26 cellular contexts compared by ENCODE assay signal in genomic region chr10:49653530-49653929, GRCh38. TPM values are rescaled to one million over a fixed set of nuclear protein-coding genes. Genes with fewer than 3 reads are reported as not detected.
DNase-seq lines count a peak whose midpoint lies in the region; ATAC-seq and TF ChIP-seq lines count a peak whose summit lies in the region.
"Had no signal": no experiment of that assay in that cellular context is flagged by ENCODE, and none has a peak within 500 bp of the region (broad histone marks: within the 10 kb centered on the region; RNA-seq: fewer than 3 reads in every experiment).

No MANE protein-coding gene starts in this region.

- WGBS in heart right ventricle, 2 donors, result 77% methylated on average over 7 of the region's 7 CpGs

- DNase-seq in activated CD4-positive, alpha-beta T cell treated with anti-CD3 and anti-CD28 coated beads, Interleukin-2, amount 10 ng/mL, durations not matched to agents 24 days and 14 days, result peak; percentile 47
- no peak for DNase-seq in activated CD4-positive, alpha-beta T cell treated with anti-CD3 and anti-CD28 coated beads for 1 hour
- DNase-seq in chondrocyte (ENCODE audit: low spot score) (peak; percentile 63), islet precursor cell (peak; percentile 35), T-helper 1 cell (no peak), heart right ventricle (no peak)
- DNase-seq: CD4-positive, CD25-positive, alpha-beta regulatory T cell; NCI-H1092; NCI-H1417 treated with DMSO at 0.1 percent for 48 hours; NCI-H1694 treated with DMSO at 0.1 percent for 48 hours; NCI-H2081; NCI-H2227 treated with DMSO at 0.1 percent for 48 hours; SJCRH30 had no signal

- H3K4me1 ChIP-seq in heart right ventricle, result no peaks in the 10 kb centered on the region
- H3K4me1 ChIP-seq: SJCRH30 had no signal

- H3K9me3 Mint-ChIP-seq in activated CD4-positive, alpha-beta T cell treated with anti-CD3 and anti-CD28 coated beads, Interleukin-2, amount 10 ng/mL, durations not matched to agents 24 days and 14 days, result no peaks in the 10 kb centered on the region
- H3K9me3 Mint-ChIP-seq in chondrocyte (ENCODE audit: low read depth), result peaks cover under 1% of the 10 kb centered on the region

- TF ChIP-seq CTCF in chondrocyte (IDR thresholded peaks at IDR 0.05), result no peak
- no peak for TF ChIP-seq CTCF in heart right ventricle (IDR thresholded peaks at IDR 0.05)

- peaks cover 10% of the 10 kb centered on the region for H3K4me1 Mint-ChIP-seq in activated CD4-positive, alpha-beta T cell treated with anti-CD3 and anti-CD28 coated beads, Interleukin-2, amount 10 ng/mL, durations not matched to agents 24 days and 14 days
- no peaks in the 10 kb centered on the region for H3K4me1 Mint-ChIP-seq in chondrocyte (ENCODE audit: low read depth)

- no peak overlapping the region for H3K4me3 ChIP-seq in heart right ventricle
- H3K4me3 ChIP-seq: PC-9, SJCRH30 had no signal

- no peak overlapping the region for H3K27ac ChIP-seq in heart right ventricle
- H3K27ac ChIP-seq: 22Rv1, KMS-11, PC-9, SJCRH30 had no signal

- ATAC-seq in heart right ventricle (no peak), GM18502 (IDR thresholded peaks at IDR 0.05; ENCODE audit: poor library complexity, unreplicated experiment) (no peak)
- ATAC-seq: HCT116, Right ventricle myocardium inferior had no signal

- no peaks in the 10 kb centered on the region for H3K36me3 ChIP-seq in heart right ventricle
- H3K36me3 ChIP-seq: SJCRH30 had no signal

- no peaks in the 10 kb centered on the region for H3K27me3 Mint-ChIP-seq in activated CD4-positive, alpha-beta T cell treated with anti-CD3 and anti-CD28 coated beads, Interleukin-2, amount 10 ng/mL, durations not matched to agents 24 days and 14 days
- peaks cover 29% of the 10 kb centered on the region for H3K27me3 Mint-ChIP-seq in chondrocyte (ENCODE audit: low read depth)

- intact Hi-C loops in activated CD4-positive, alpha-beta T cell treated with anti-CD3 and anti-CD28 coated beads, Interleukin-2, amount 10 ng/mL, durations not matched to agents 24 days and 14 days (cut with micrococcal nuclease), result no loop called here
- intact Hi-C loops in heart right ventricle (cut with DNase I), result no loop called here

- H3K27ac Mint-ChIP-seq in activated CD4-positive, alpha-beta T cell treated with anti-CD3 and anti-CD28 coated beads, Interleukin-2, amount 10 ng/mL, durations not matched to agents 24 days and 14 days, result no peak overlapping the region
- no peak overlapping the region for H3K27ac Mint-ChIP-seq in chondrocyte (ENCODE audit: unreplicated experiment)
- H3K27ac Mint-ChIP-seq: CD4-positive, CD25-positive, alpha-beta regulatory T cell; IgD-negative memory B cell had no signal

- no peaks in the 10 kb centered on the region for H3K36me3 Mint-ChIP-seq in activated CD4-positive, alpha-beta T cell treated with anti-CD3 and anti-CD28 coated beads, Interleukin-2, amount 10 ng/mL, durations not matched to agents 24 days and 14 days (ENCODE audit: low read depth)
- H3K36me3 Mint-ChIP-seq in chondrocyte (ENCODE audit: low read depth), result no peaks in the 10 kb centered on the region
- H3K36me3 Mint-ChIP-seq: CD4-positive, CD25-positive, alpha-beta regulatory T cell; IgD-negative memory B cell had no signal

- H3K27me3 ChIP-seq in heart right ventricle, result peaks cover 0 to 59% (median 16%) of the 10 kb centered on the region in 7 donors
- H3K27me3 ChIP-seq: SJCRH30 had no signal

- H3K9me3 ChIP-seq in heart right ventricle, result peaks cover 0 to 7% (median 0%) of the 10 kb centered on the region in 11 donors
- H3K9me3 ChIP-seq: SJCRH30 had no signal

- H3K4me3 Mint-ChIP-seq in activated CD4-positive, alpha-beta T cell treated with anti-CD3 and anti-CD28 coated beads, Interleukin-2, amount 10 ng/mL, durations not matched to agents 24 days and 14 days, result no peak overlapping the region
- H3K4me3 Mint-ChIP-seq in chondrocyte (ENCODE audit: unreplicated experiment), result no peak overlapping the region
- H3K4me3 Mint-ChIP-seq: CD4-positive, CD25-positive, alpha-beta regulatory T cell had no signal

RNA-seq across cellular contexts. Expression of gene C10orf53, which starts 25.9 kb away (rescaled TPM):
- not detected in 2 replicates for total RNA-seq in activated CD4-positive, alpha-beta T cell treated with anti-CD3 and anti-CD28 coated beads, Interleukin-2, amount 10 ng/mL, durations not matched to agents 24 days and 14 days
- total RNA-seq in chondrocyte (not detected in 3 replicates), heart right ventricle (not detected)
- polyA plus RNA-seq in heart right ventricle, result not detected
- total RNA-seq: CD4-positive, CD25-positive, alpha-beta regulatory T cell; Daoy; G401; H1; NCI-H460; PC-9; Right ventricle myocardium inferior; RPMI7951; SJCRH30 had no signal
- polyA plus RNA-seq: BJ; CD4-positive, CD25-positive, alpha-beta regulatory T cell; H1; IgD-negative memory B cell had no signal

RNA-seq across cellular contexts. Expression of gene CHAT, which starts 39.7 kb away (rescaled TPM):
- 0.24 TPM in 1 of 2 replicates, not detected in the other for total RNA-seq in activated CD4-positive, alpha-beta T cell treated with anti-CD3 and anti-CD28 coated beads, Interleukin-2, amount 10 ng/mL, durations not matched to agents 24 days and 14 days
- total RNA-seq in chondrocyte (not detected in 3 replicates), heart right ventricle (not detected)
- not detected for polyA plus RNA-seq in heart right ventricle
- total RNA-seq: CD4-positive, CD25-positive, alpha-beta regulatory T cell; Daoy; G401; H1; NCI-H460; PC-9; Right ventricle myocardium inferior; RPMI7951; SJCRH30 had no signal
- polyA plus RNA-seq: BJ; CD4-positive, CD25-positive, alpha-beta regulatory T cell; H1; IgD-negative memory B cell had no signal

RNA-seq across cellular contexts. Expression of gene SLC18A3, which starts 43.4 kb away (rescaled TPM):
- total RNA-seq in activated CD4-positive, alpha-beta T cell treated with anti-CD3 and anti-CD28 coated beads, Interleukin-2, amount 10 ng/mL, durations not matched to agents 24 days and 14 days, result not detected in 2 replicates
- not detected in 3 replicates for total RNA-seq in chondrocyte
- total RNA-seq in heart right ventricle, result not detected
- polyA plus RNA-seq in heart right ventricle, result not detected
- total RNA-seq: CD4-positive, CD25-positive, alpha-beta regulatory T cell; Daoy; G401; H1; NCI-H460; PC-9; Right ventricle myocardium inferior; RPMI7951; SJCRH30 had no signal
- polyA plus RNA-seq: BJ; CD4-positive, CD25-positive, alpha-beta regulatory T cell; IgD-negative memory B cell had no signal

Comparison
In these comparisons a context has a peak if more than half of its experiments do, and no peak if none do; other contexts are left out.
1. DNase-seq: peak in activated CD4-positive, alpha-beta T cell treated with anti-CD3 and anti-CD28 coated beads, Interleukin-2, amount 10 ng/mL, durations not matched to agents 24 days and 14 days (single experiment), chondrocyte (single experiment) and islet precursor cell (single experiment); none in activated CD4-positive, alpha-beta T cell treated with anti-CD3 and anti-CD28 coated beads for 1 hour (single experiment), T-helper 1 cell (0 of 5) and heart right ventricle (0 of 2).